In the genomic region with DNA sequence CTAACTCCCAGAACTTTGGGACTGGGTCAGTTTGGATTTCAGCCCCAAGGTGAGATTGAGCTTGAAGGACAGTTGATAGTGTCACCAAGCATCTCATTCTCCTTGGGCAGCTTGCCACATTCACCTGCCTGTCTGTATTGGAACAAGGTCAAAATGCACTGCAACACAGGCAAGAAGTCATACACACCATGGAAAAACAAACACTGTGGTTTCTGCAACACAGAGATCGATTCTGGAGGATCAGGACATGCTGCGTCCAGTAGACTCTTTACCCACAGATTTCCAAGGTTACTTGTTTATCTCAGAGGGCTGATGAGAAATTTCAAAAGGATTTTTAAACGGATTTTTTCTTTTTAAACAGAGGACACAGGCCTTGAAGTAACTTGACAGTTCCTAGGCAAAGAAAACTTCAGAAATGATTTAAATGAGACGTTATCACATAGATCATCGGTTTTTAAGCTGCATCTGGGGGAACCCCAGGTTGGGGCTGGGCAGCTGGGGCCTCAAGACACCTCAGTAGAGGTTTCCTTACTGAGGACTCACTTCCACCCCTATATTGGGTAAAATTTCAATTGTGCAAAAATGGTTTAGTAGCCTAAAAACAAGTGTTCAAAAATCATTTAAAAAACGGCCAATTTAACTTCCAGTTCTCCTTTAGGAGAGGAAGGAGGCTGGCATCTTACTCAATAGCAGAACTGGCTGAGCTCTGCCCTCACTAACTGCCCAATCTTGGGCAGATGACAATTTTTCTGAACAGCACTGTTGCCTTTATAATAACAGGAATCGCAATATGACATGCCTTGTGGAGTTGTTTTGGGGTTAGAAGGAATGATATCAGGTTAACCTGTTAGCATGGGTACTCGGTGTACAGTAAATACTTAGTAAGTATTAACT, we compare ENCODE assay signal across 21 cellular contexts.
DNase-seq lines count a peak whose midpoint lies in the region; ATAC-seq and TF ChIP-seq lines count a peak whose summit lies in the region.
"Had no signal": no experiment of that assay in that cellular context is flagged by ENCODE, and none has a peak within 500 bp of the region (broad histone marks: within the 10 kb centered on the region; RNA-seq: fewer than 3 reads in every experiment).

No MANE protein-coding gene starts in this region.

- WGBS in right lobe of liver (ENCODE audit: insufficient coverage, low coverage, low lambda C conversion rate, missing lambda C conversion rate), result 24% methylated on average over 8 of the region's 8 CpGs
- WGBS in endodermal cell (ENCODE audit: insufficient coverage in 1 of 2, insufficient read length in 1 of 2), 2 experiments, result 88 to 93% methylated on average over 4 to 7 of the region's 8 CpGs
- 58% methylated on average over 8 of the region's 8 CpGs for WGBS in prostate gland

- H3K4me3 Mint-ChIP-seq in endodermal cell, result no peak overlapping the region
- H3K4me3 Mint-ChIP-seq: type B pancreatic cell had no signal

- H3K4me1 ChIP-seq in left ventricle myocardium inferior (peaks cover 5% of the 10 kb centered on the region), right lobe of liver (peaks cover 0 to 40% (median 20%) of the 10 kb centered on the region in 4 donors), upper lobe of right lung (peaks cover 5% of the 10 kb centered on the region), endodermal cell (ENCODE audit: control insufficient read depth, insufficient read depth, low read length) (no peaks in the 10 kb centered on the region), prostate gland (replicated peaks) (no peaks in the 10 kb centered on the region)
- H3K4me1 ChIP-seq: BLaER1, colonic mucosa, psoas muscle had no signal

- no peaks in the 10 kb centered on the region for H3K36me3 ChIP-seq in left ventricle myocardium inferior
- H3K36me3 ChIP-seq in right lobe of liver, result no peaks in the 10 kb centered on the region
- no peaks in the 10 kb centered on the region for H3K36me3 ChIP-seq in upper lobe of right lung
- no peaks in the 10 kb centered on the region for H3K36me3 ChIP-seq in brain microvascular endothelial cell (replicated peaks)
- no peaks in the 10 kb centered on the region for H3K36me3 ChIP-seq in endodermal cell (ENCODE audit: control insufficient read depth, insufficient read depth, low read length)
- H3K36me3 ChIP-seq in prostate gland, result no peaks in the 10 kb centered on the region
- H3K36me3 ChIP-seq: colonic mucosa had no signal

- H3K4me1 Mint-ChIP-seq in endodermal cell, result no peaks in the 10 kb centered on the region

- no peak overlapping the region for H3K9ac ChIP-seq in endodermal cell (ENCODE audit: extremely low read depth, low read length, poor library complexity, severe bottlenecking)
- H3K9ac ChIP-seq: BLaER1 had no signal

- no peaks in the 10 kb centered on the region for H3K27me3 Mint-ChIP-seq in endodermal cell (ENCODE audit: insufficient read depth)
- H3K27me3 Mint-ChIP-seq: type B pancreatic cell had no signal

- TF ChIP-seq POLR2A in right lobe of liver (IDR thresholded peaks at IDR 0.05) (no peak), prostate gland (IDR thresholded peaks at IDR 0.05) (no peak)

- no peak overlapping the region for H3K27ac Mint-ChIP-seq in endodermal cell
- H3K27ac Mint-ChIP-seq: type B pancreatic cell had no signal

- intact Hi-C loops in Right ventricle myocardium inferior (cut with DNase I), result no loop called here
- intact Hi-C loops in left ventricle myocardium inferior (cut with micrococcal nuclease), result no loop called here
- intact Hi-C loops in right lobe of liver (cut with DNase I), result no loop called here
- intact Hi-C loops in upper lobe of right lung (cut with DNase I), result no loop called here
- intact Hi-C loops in prostate gland (cut with DNase I), result no loop called here

- H3K4me3 ChIP-seq in left ventricle myocardium inferior (no peak overlapping the region), right lobe of liver (no peak overlapping the region), upper lobe of right lung (no peak overlapping the region), brain microvascular endothelial cell (ENCODE audit: low read depth, low read length) (no peak overlapping the region), endodermal cell (ENCODE audit: low read length) (no peak overlapping the region), prostate gland (no peak overlapping the region)
- H3K4me3 ChIP-seq: BLaER1, colonic mucosa, psoas muscle had no signal

- ATAC-seq in Right ventricle myocardium inferior, result peak; percentile 37
- peak; percentile 67 to 86 (median 76) for ATAC-seq in right lobe of liver
- peak; percentile 74 for ATAC-seq in upper lobe of right lung
- ATAC-seq: HCT116, psoas muscle had no signal

- H3K27me3 ChIP-seq in left ventricle myocardium inferior (ENCODE audit: low read depth) (no peaks in the 10 kb centered on the region), right lobe of liver (no peaks in the 10 kb centered on the region), upper lobe of right lung (no peaks in the 10 kb centered on the region), brain microvascular endothelial cell (replicated peaks) (no peaks in the 10 kb centered on the region), endodermal cell (ENCODE audit: control insufficient read depth, insufficient read depth, low read length, poor library complexity, severe bottlenecking) (no peaks in the 10 kb centered on the region), prostate gland (replicated peaks; ENCODE audit: insufficient read depth) (no peaks in the 10 kb centered on the region)
- H3K27me3 ChIP-seq: BLaER1, colonic mucosa had no signal

- DNase-seq in Right ventricle myocardium inferior (ENCODE audit: missing footprints), result no peak
- no peak for DNase-seq in left ventricle myocardium inferior
- peak; percentile 87 for DNase-seq in SIG-M5 treated with dmso at 0.1 percent for 504 hours (lab: John Stamatoyannopoulos, UW; ENCODE audit: unreplicated experiment)
- peak in 1 of 3 donors; percentile 79 for DNase-seq in right lobe of liver
- DNase-seq in upper lobe of right lung, result no peak
- no peak for DNase-seq in brain microvascular endothelial cell
- no peak for DNase-seq in endodermal cell
- DNase-seq in prostate gland (ENCODE audit: low spot score), result no peak
- DNase-seq: activated CD4-positive, alpha-beta T cell treated with anti-CD3 and anti-CD28 coated beads for 48 hours; activated naive CD4-positive, alpha-beta T cell treated with anti-CD3 and anti-CD28 coated beads, Interleukin-2, amount 50 U/mL, for 16 hours; colonic mucosa; DMS53; foreskin melanocyte; left cardiac atrium; NCI-H1436 treated with DMSO at 0.1 percent for 48 hours; NCI-H345; psoas muscle; stimulated activated naive CD4-positive, alpha-beta T cell treated with Interleukin-2 at 50 U/mL for 16 hours had no signal

- peaks cover 9% of the 10 kb centered on the region for H3K36me3 Mint-ChIP-seq in endodermal cell (ENCODE audit: low read depth)
- H3K36me3 Mint-ChIP-seq: type B pancreatic cell had no signal

- no peaks in the 10 kb centered on the region for H3K9me3 Mint-ChIP-seq in endodermal cell
- H3K9me3 Mint-ChIP-seq: type B pancreatic cell had no signal

- in situ Hi-C loops in brain microvascular endothelial cell (cut with HindIII; ENCODE audit: low pct_ligation_motif_present, low sequenced_read_pairs), result no loop called here

- TF ChIP-seq CTCF in left ventricle myocardium inferior (IDR thresholded peaks at IDR 0.05; ENCODE audit: borderline replicate concordance), result no peak
- no peak for TF ChIP-seq CTCF in right lobe of liver (IDR thresholded peaks at IDR 0.05)
- TF ChIP-seq CTCF in upper lobe of right lung (IDR thresholded peaks at IDR 0.05), result no peak
- no peak for TF ChIP-seq CTCF in brain microvascular endothelial cell (IDR thresholded peaks at IDR 0.05; ENCODE audit: low read depth, low read length, missing control alignments)
- TF ChIP-seq CTCF in endodermal cell (conservative IDR thresholded peaks at IDR 0.05), result no peak
- TF ChIP-seq CTCF in prostate gland (IDR thresholded peaks at IDR 0.05), result no peak

- H3K9me3 ChIP-seq in left ventricle myocardium inferior (replicated peaks) (no peaks in the 10 kb centered on the region), right lobe of liver (no peaks in the 10 kb centered on the region), upper lobe of right lung (no peaks in the 10 kb centered on the region), endodermal cell (ENCODE audit: control insufficient read depth, low read length) (no peaks in the 10 kb centered on the region), prostate gland (no peaks in the 10 kb centered on the region)
- H3K9me3 ChIP-seq: BLaER1, colonic mucosa, psoas muscle had no signal

- H3K27ac ChIP-seq in left ventricle myocardium inferior (replicated peaks) (no peak overlapping the region), right lobe of liver (peak overlapping the region in 2 of 3 donors; percentile 72 to 77), upper lobe of right lung (no peak overlapping the region), brain microvascular endothelial cell (no peak overlapping the region), endodermal cell (ENCODE audit: low read depth, low read length) (no peak overlapping the region), prostate gland (no peak overlapping the region)
- H3K27ac ChIP-seq: BLaER1, colonic mucosa, psoas muscle had no signal

Comparison
In these comparisons a context has a peak if more than half of its experiments do, and no peak if none do; other contexts are left out.
1. H3K27ac ChIP-seq: peak in right lobe of liver (2 of 3); none in left ventricle myocardium inferior (single experiment), upper lobe of right lung (single experiment), brain microvascular endothelial cell (single experiment), endodermal cell (single experiment) and prostate gland (0 of 2).
2. Peak in every context shown above with its lines, with median percentiles within 50 percentile points of each other: ATAC-seq.